Comparison of ENCODE assay signal across 24 cellular contexts in genomic region chr16:80503144-80503543, GRCh38. TPM values are rescaled to one million over a fixed set of nuclear protein-coding genes. Genes with fewer than 3 reads are reported as not detected.
"Had no signal": no experiment of that assay in that cellular context is flagged by ENCODE, and none has a peak within 500 bp of the region (broad histone marks: within the 10 kb centered on the region; RNA-seq: fewer than 3 reads in every experiment).

No MANE protein-coding gene starts in this region.

- H3K27ac Mint-ChIP-seq: activated CD8-positive, alpha-beta memory T cell treated with anti-CD3 and anti-CD28 coated beads, Interleukin-2, amount 10 ng/mL, durations not matched to agents 7 days and 5 days; activated naive CD8-positive, alpha-beta T cell; T-helper 1 cell treated with Interleukin-12 subunit alpha and Interleukin-12 subunit beta and Interleukin-4 antibody, amounts not matched to agents 30 μg/mL and 1 μg/mL, for 36 hours had no signal

- H3K27me3 ChIP-seq: Peyer's patch had no signal

- H3K36me3 ChIP-seq: Peyer's patch had no signal

- H3K4me3 ChIP-seq: Peyer's patch had no signal

- H3K27ac ChIP-seq: KMS-11, RWPE1 had no signal

- DNase-seq: activated CD4-positive, alpha-beta T cell treated with anti-CD3 and anti-CD28 coated beads for 48 hours; activated CD4-positive, alpha-beta T cell treated with anti-CD3 and anti-CD28 coated beads, Interleukin-2, amount 50 U/mL, for 48 hours; activated CD8-positive, alpha-beta memory T cell treated with anti-CD3 and anti-CD28 coated beads, Interleukin-2, amount 10 ng/mL, durations not matched to agents 7 days and 5 days; activated effector memory CD4-positive, alpha-beta T cell treated with anti-CD3 and anti-CD28 coated beads, Interleukin-2, amount 50 U/mL, for 16 hours; activated naive CD4-positive, alpha-beta T cell treated with Interleukin-2 at 50 U/mL for 16 hours; activated T-cell treated with anti-CD3 and anti-CD28 coated beads, Interleukin-2, amount 50 U/mL, for 4 hours; amygdala; NCI-H1092 treated with DMSO at 0.1 percent for 48 hours; NCI-H1417 treated with DMSO at 0.1 percent for 48 hours; NCI-H1694; NCI-H2029; NCI-H446; NCI-H524; Peyer's patch; SHP77 had no signal

- H3K4me3 Mint-ChIP-seq: activated CD8-positive, alpha-beta memory T cell treated with anti-CD3 and anti-CD28 coated beads, Interleukin-2, amount 10 ng/mL, durations not matched to agents 7 days and 5 days; activated naive CD8-positive, alpha-beta T cell; activated T-cell treated with anti-CD3 and anti-CD28 coated beads, Interleukin-2, amount 50 U/mL, for 4 hours; brain; T-helper 1 cell treated with Interleukin-12 subunit alpha and Interleukin-12 subunit beta and Interleukin-4 antibody, amounts not matched to agents 30 μg/mL and 1 μg/mL, for 36 hours had no signal

- H3K36me3 Mint-ChIP-seq: activated CD8-positive, alpha-beta memory T cell treated with anti-CD3 and anti-CD28 coated beads, Interleukin-2, amount 10 ng/mL, durations not matched to agents 7 days and 5 days; activated naive CD8-positive, alpha-beta T cell; brain had no signal

- H3K4me1 ChIP-seq: Peyer's patch had no signal

- H3K9me3 Mint-ChIP-seq: brain had no signal

- ATAC-seq: activated CD4-positive, CD25-positive, alpha-beta regulatory T cell treated with anti-CD3 and anti-CD28 coated beads, Interleukin-2, amount 50 U/mL, for 24 hours; activated CD8-positive, alpha-beta memory T cell treated with anti-CD3 and anti-CD28 coated beads, Interleukin-2, amount 10 ng/mL, durations not matched to agents 7 days and 5 days; activated T-cell treated with anti-CD3 and anti-CD28 coated beads, Interleukin-2, amount 50 U/mL, for 4 hours had no signal

- H3K9me3 ChIP-seq: Peyer's patch had no signal

- H3K9ac ChIP-seq: KMS-11 had no signal

- H3K4me2 ChIP-seq: KMS-11 had no signal

- H3K4me1 Mint-ChIP-seq: activated CD8-positive, alpha-beta memory T cell treated with anti-CD3 and anti-CD28 coated beads, Interleukin-2, amount 10 ng/mL, durations not matched to agents 7 days and 5 days had no signal

RNA-seq across cellular contexts. Expression of gene DYNLRB2, which starts 37.6 kb away (rescaled TPM):
- total RNA-seq: activated T-cell treated with anti-CD3 and anti-CD28 coated beads, Interleukin-2, amount 50 U/mL, for 4 hours; astrocyte; MCF 10A; Peyer's patch; SK-MEL-5 had no signal
